ENCODE assay signal across 8 cellular contexts in genomic region chr3:132641837-132642538, GRCh38. TPM values are rescaled to one million over a fixed set of nuclear protein-coding genes. Genes with fewer than 3 reads are reported as not detected.
DNase-seq lines count a peak whose midpoint lies in the region; ATAC-seq and TF ChIP-seq lines count a peak whose summit lies in the region.

No MANE protein-coding gene starts in this region.

- H3K36me3 Mint-ChIP-seq in T-helper 17 cell (ENCODE audit: low read depth): peaks cover 4% of the 10 kb centered on the region

- no peak overlapping the region for H3K27ac Mint-ChIP-seq in T-helper 17 cell
- H3K27ac Mint-ChIP-seq in stimulated activated naive CD8-positive, alpha-beta T cell treated with anti-CD3 and anti-CD28 coated beads, Interleukin-15, amount 100 ng/mL, for 72 hours: no peak overlapping the region

- H3K27me3 ChIP-seq in foreskin keratinocyte: no peaks in the 10 kb centered on the region

- H3K27me3 Mint-ChIP-seq in T-helper 17 cell: no peaks in the 10 kb centered on the region
- H3K27me3 Mint-ChIP-seq in stimulated activated naive CD8-positive, alpha-beta T cell treated with anti-CD3 and anti-CD28 coated beads, Interleukin-15, amount 100 ng/mL, for 72 hours: no peaks in the 10 kb centered on the region

- H3K9me3 ChIP-seq in T-helper 17 cell (ENCODE audit: control insufficient read depth, low read length, poor library complexity, severe bottlenecking): no peaks in the 10 kb centered on the region

- peaks cover 29% of the 10 kb centered on the region for H3K4me1 ChIP-seq in foreskin keratinocyte

- H3K27ac ChIP-seq in foreskin keratinocyte: no peak overlapping the region

- H3K4me3 Mint-ChIP-seq in T-helper 17 cell: no peak overlapping the region
- no peak overlapping the region for H3K4me3 Mint-ChIP-seq in stimulated activated naive CD8-positive, alpha-beta T cell treated with anti-CD3 and anti-CD28 coated beads, Interleukin-15, amount 100 ng/mL, for 72 hours

- no peak for DNase-seq in activated CD4-positive, CD25-positive, alpha-beta regulatory T cell (lab: John Stamatoyannopoulos, UW)
- DNase-seq in NCI-H128 (lab: John Stamatoyannopoulos, UW; ENCODE audit: unreplicated experiment): peak; percentile 31
- no peak for DNase-seq in T-helper 17 cell
- peak in 1 of 2 donors; percentile 58 for DNase-seq in foreskin keratinocyte
- peak; percentile 60 for DNase-seq in renal cortical epithelial cell (ENCODE audit: low read depth)
- DNase-seq in stimulated activated naive CD8-positive, alpha-beta T cell treated with anti-CD3 and anti-CD28 coated beads, Interleukin-15, amount 100 ng/mL, for 72 hours: no peak

- no peaks in the 10 kb centered on the region for H3K9me3 Mint-ChIP-seq in stimulated activated naive CD8-positive, alpha-beta T cell treated with anti-CD3 and anti-CD28 coated beads, Interleukin-15, amount 100 ng/mL, for 72 hours

- peak; percentile 30 to 35 for ATAC-seq in activated CD4-positive, CD25-positive, alpha-beta regulatory T cell treated with anti-CD3 and anti-CD28 coated beads, Interleukin-2, amount 50 U/mL, for 24 hours
- ATAC-seq in T-helper 17 cell (peak; percentile 52), foreskin keratinocyte (peak; percentile 76), HG02870 (IDR thresholded peaks at IDR 0.05; ENCODE audit: unreplicated experiment) (no peak)
- no peak for ATAC-seq in stimulated activated naive CD8-positive, alpha-beta T cell treated with anti-CD3 and anti-CD28 coated beads, Interleukin-15, amount 100 ng/mL, for 72 hours

- H3K4me1 Mint-ChIP-seq in T-helper 17 cell: peaks cover 7% of the 10 kb centered on the region
- peaks cover 16% of the 10 kb centered on the region for H3K4me1 Mint-ChIP-seq in stimulated activated naive CD8-positive, alpha-beta T cell treated with anti-CD3 and anti-CD28 coated beads, Interleukin-15, amount 100 ng/mL, for 72 hours

- peak; percentile 90 for TF ChIP-seq CTCF in foreskin keratinocyte (conservative IDR thresholded peaks at IDR 0.05)

RNA-seq across cellular contexts. Expression of gene ACAD11, which starts 17.6 kb away (rescaled TPM):
- 10 to 100 TPM; 24.2 to 28.4 TPM for total RNA-seq in T-helper 17 cell
- total RNA-seq in foreskin keratinocyte: 17.5 and 18.9 TPM in 2 replicates
- polyA plus RNA-seq in foreskin keratinocyte: 5.7 and 7.3 TPM in 2 replicates
- 34.6 and 81.0 TPM in 2 replicates for total RNA-seq in renal cortical epithelial cell

RNA-seq across cellular contexts. Expression of gene UBA5, which starts 18.1 kb away (rescaled TPM):
- 10 to 100 TPM; 30.7 to 40.5 TPM for total RNA-seq in T-helper 17 cell
- 34.9 and 41.3 TPM in 2 replicates for total RNA-seq in foreskin keratinocyte
- polyA plus RNA-seq in foreskin keratinocyte: 16.8 and 22.2 TPM in 2 replicates
- 20.3 and 43.2 TPM in 2 replicates for total RNA-seq in renal cortical epithelial cell

RNA-seq across cellular contexts. Expression of gene ACKR4, which starts 44.9 kb away (rescaled TPM):
- total RNA-seq in T-helper 17 cell (under 1 TPM in 1 of 2 donors, not detected in 1; 0.32 TPM), foreskin keratinocyte (0.21 and 0.31 TPM in 2 replicates), renal cortical epithelial cell (0.85 and 0.87 TPM in 2 replicates)
- 0.22 and 0.25 TPM in 2 replicates for polyA plus RNA-seq in foreskin keratinocyte

Comparison
In these comparisons a context has a peak if more than half of its experiments do, and no peak if none do; other contexts are left out.
1. ATAC-seq: peak in activated CD4-positive, CD25-positive, alpha-beta regulatory T cell treated with anti-CD3 and anti-CD28 coated beads, Interleukin-2, amount 50 U/mL, for 24 hours (2 of 2), T-helper 17 cell (single experiment) and foreskin keratinocyte (single experiment); none in HG02870 (single experiment) and stimulated activated naive CD8-positive, alpha-beta T cell treated with anti-CD3 and anti-CD28 coated beads, Interleukin-15, amount 100 ng/mL, for 72 hours (single experiment).
2. DNase-seq: peak in NCI-H128 (single experiment) and renal cortical epithelial cell (single experiment); none in activated CD4-positive, CD25-positive, alpha-beta regulatory T cell (0 of 4), T-helper 17 cell (0 of 3) and stimulated activated naive CD8-positive, alpha-beta T cell treated with anti-CD3 and anti-CD28 coated beads, Interleukin-15, amount 100 ng/mL, for 72 hours (0 of 2).